Comparison of ENCODE assay signal across 17 cellular contexts in the genomic region with DNA sequence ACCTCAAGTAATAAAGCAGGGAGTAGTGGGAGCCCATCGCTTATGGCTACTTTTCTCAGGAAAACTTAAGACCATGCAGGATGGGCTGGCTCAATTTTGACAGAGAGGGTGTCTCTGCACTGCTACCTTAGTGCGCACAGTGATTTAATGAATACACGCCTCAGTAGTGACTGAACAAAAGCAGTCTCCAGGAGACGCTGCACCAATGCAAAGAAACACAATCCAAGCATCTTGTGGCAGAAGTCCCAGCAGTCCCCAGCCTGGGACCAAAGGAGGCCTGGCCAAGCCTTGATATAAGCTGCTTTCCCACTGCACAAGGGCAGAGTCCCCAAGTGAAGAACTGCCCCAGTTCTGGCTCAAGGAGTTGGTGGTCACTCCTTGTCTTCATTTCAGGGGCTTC.
DNase-seq lines count a peak whose midpoint lies in the region; ATAC-seq and TF ChIP-seq lines count a peak whose summit lies in the region.
"Had no signal": no experiment of that assay in that cellular context is flagged by ENCODE, and none has a peak within 500 bp of the region (broad histone marks: within the 10 kb centered on the region; RNA-seq: fewer than 3 reads in every experiment).

No MANE protein-coding gene starts in this region.

- H3K27me3 ChIP-seq in rectal smooth muscle tissue (ENCODE audit: control insufficient read depth, insufficient read depth, low read length) (no peaks in the 10 kb centered on the region), heart right ventricle (peaks cover 0 to 15% (median 0%) of the 10 kb centered on the region in 7 donors)
- H3K27me3 ChIP-seq: BE2C had no signal

- TF ChIP-seq CTCF in heart right ventricle (IDR thresholded peaks at IDR 0.05) = no peak

- WGBS in heart right ventricle, 2 donors = 90 to 95% methylated on average over 4 of the region's 4 CpGs

- no peaks in the 10 kb centered on the region for H3K9me3 ChIP-seq in heart right ventricle
- H3K9me3 ChIP-seq: BE2C had no signal

- peaks cover 18 to 21% of the 10 kb centered on the region in 2 donors for H3K4me1 Mint-ChIP-seq in effector memory CD8-positive, alpha-beta T cell (ENCODE audit: low read depth in 2 of 2)

- peak; percentile 19 to 48 for DNase-seq in hippocampal formation (lab: John Stamatoyannopoulos, UW)
- no peak for DNase-seq in heart right ventricle
- no peak for DNase-seq in occipital lobe (lab: John Stamatoyannopoulos, UW)
- no peak for DNase-seq in effector memory CD8-positive, alpha-beta T cell
- DNase-seq: BE2C; CD8-positive, alpha-beta T cell; DND-41; GF-D8; Kasumi-1; NCI-H1417; NCI-H2029; NCI-H774 had no signal

- no peak overlapping the region for H3K4me3 Mint-ChIP-seq in effector memory CD8-positive, alpha-beta T cell
- H3K4me3 Mint-ChIP-seq: CD8-positive, alpha-beta T cell had no signal

- H3K27ac ChIP-seq in rectal smooth muscle tissue (ENCODE audit: low read depth, low read length) = peak overlapping the region; percentile 70
- H3K27ac ChIP-seq in heart right ventricle = no peak overlapping the region

- H3K36me3 ChIP-seq in rectal smooth muscle tissue (ENCODE audit: control insufficient read depth, insufficient read depth, low read length) (no peaks in the 10 kb centered on the region), heart right ventricle (no peaks in the 10 kb centered on the region)
- H3K36me3 ChIP-seq: BE2C had no signal

- no peaks in the 10 kb centered on the region for H3K27me3 Mint-ChIP-seq in effector memory CD8-positive, alpha-beta T cell

- intact Hi-C loops in heart right ventricle (cut with DNase I) = no loop called here

- no peaks in the 10 kb centered on the region for H3K36me3 Mint-ChIP-seq in effector memory CD8-positive, alpha-beta T cell (ENCODE audit: insufficient read depth)
- H3K36me3 Mint-ChIP-seq: CD8-positive, alpha-beta T cell had no signal

- no peaks in the 10 kb centered on the region for H3K9me3 Mint-ChIP-seq in effector memory CD8-positive, alpha-beta T cell
- H3K9me3 Mint-ChIP-seq: CD8-positive, alpha-beta T cell had no signal

- H3K4me1 ChIP-seq in rectal smooth muscle tissue (ENCODE audit: control insufficient read depth, insufficient read depth, low read length) (peaks cover 25% of the 10 kb centered on the region), heart right ventricle (peaks cover 0 to 13% (median 0%) of the 10 kb centered on the region in 9 donors)

- H3K9ac ChIP-seq in rectal smooth muscle tissue (ENCODE audit: low read length) = no peak overlapping the region

- H3K27ac Mint-ChIP-seq in effector memory CD8-positive, alpha-beta T cell = no peak overlapping the region
- H3K27ac Mint-ChIP-seq: CD8-positive, alpha-beta T cell had no signal

- ATAC-seq in SK-N-SH treated with all-trans-retinoic acid at 6 μM for 48 hours (peak; percentile 14), heart right ventricle (no peak), HG02970 (IDR thresholded peaks at IDR 0.05; ENCODE audit: low FRiP score, unreplicated experiment) (no peak)
- ATAC-seq in effector memory CD8-positive, alpha-beta T cell (replicated peaks) = no peak
- ATAC-seq: CD8-positive, alpha-beta T cell; Panc1; Right ventricle myocardium inferior had no signal

- no peak overlapping the region for H3K4me3 ChIP-seq in rectal smooth muscle tissue (ENCODE audit: low read length)
- no peak overlapping the region for H3K4me3 ChIP-seq in heart right ventricle

TF ChIP-seq in SK-N-SH treated with all-trans-retinoic acid at 6 μM for 48 hours, 23 proteins besides CTCF, POLR2A, EP300 and RAD21:
- TF ChIP-seq OSR1 (CRISPR knock-in tag; IDR thresholded peaks at IDR 0.05) (no peak), ZNF565 (CRISPR knock-in tag; conservative IDR thresholded peaks at IDR 0.05; ENCODE audit: low read depth) (no peak), ZFP3 (CRISPR knock-in tag; IDR thresholded peaks at IDR 0.05) (no peak), TOX (CRISPR knock-in tag; IDR thresholded peaks at IDR 0.05; ENCODE audit: borderline replicate concordance) (no peak), RARB (CRISPR knock-in tag; IDR thresholded peaks at IDR 0.05) (no peak), ESRRG (CRISPR knock-in tag; IDR thresholded peaks at IDR 0.05) (no peak), ARNTL (CRISPR knock-in tag; IDR thresholded peaks at IDR 0.05; ENCODE audit: borderline replicate concordance, low read depth) (no peak), BACH2 (CRISPR knock-in tag; IDR thresholded peaks at IDR 0.05; ENCODE audit: borderline replicate concordance) (no peak), ZNF70 (CRISPR knock-in tag; IDR thresholded peaks at IDR 0.05) (no peak), ZNF8 (CRISPR knock-in tag; IDR thresholded peaks at IDR 0.05) (no peak), SNAI2 (CRISPR knock-in tag; IDR thresholded peaks at IDR 0.05) (no peak)
- TF ChIP-seq, protein P1, sequence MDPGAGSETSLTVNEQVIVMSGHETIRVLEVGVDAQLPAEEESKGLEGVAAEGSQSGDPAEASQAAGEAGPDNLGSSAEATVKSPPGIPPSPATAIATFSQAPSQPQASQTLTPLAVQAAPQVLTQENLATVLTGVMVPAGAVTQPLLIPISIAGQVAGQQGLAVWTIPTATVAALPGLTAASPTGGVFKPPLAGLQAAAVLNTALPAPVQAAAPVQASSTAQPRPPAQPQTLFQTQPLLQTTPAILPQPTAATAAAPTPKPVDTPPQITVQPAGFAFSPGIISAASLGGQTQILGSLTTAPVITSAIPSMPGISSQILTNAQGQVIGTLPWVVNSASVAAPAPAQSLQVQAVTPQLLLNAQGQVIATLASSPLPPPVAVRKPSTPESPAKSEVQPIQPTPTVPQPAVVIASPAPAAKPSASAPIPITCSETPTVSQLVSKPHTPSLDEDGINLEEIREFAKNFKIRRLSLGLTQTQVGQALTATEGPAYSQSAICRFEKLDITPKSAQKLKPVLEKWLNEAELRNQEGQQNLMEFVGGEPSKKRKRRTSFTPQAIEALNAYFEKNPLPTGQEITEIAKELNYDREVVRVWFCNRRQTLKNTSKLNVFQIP (CRISPR knock-in tag; IDR thresholded peaks at IDR 0.05; ENCODE audit: borderline replicate concordance, low read depth) = no peak
- TF ChIP-seq, protein P2, sequence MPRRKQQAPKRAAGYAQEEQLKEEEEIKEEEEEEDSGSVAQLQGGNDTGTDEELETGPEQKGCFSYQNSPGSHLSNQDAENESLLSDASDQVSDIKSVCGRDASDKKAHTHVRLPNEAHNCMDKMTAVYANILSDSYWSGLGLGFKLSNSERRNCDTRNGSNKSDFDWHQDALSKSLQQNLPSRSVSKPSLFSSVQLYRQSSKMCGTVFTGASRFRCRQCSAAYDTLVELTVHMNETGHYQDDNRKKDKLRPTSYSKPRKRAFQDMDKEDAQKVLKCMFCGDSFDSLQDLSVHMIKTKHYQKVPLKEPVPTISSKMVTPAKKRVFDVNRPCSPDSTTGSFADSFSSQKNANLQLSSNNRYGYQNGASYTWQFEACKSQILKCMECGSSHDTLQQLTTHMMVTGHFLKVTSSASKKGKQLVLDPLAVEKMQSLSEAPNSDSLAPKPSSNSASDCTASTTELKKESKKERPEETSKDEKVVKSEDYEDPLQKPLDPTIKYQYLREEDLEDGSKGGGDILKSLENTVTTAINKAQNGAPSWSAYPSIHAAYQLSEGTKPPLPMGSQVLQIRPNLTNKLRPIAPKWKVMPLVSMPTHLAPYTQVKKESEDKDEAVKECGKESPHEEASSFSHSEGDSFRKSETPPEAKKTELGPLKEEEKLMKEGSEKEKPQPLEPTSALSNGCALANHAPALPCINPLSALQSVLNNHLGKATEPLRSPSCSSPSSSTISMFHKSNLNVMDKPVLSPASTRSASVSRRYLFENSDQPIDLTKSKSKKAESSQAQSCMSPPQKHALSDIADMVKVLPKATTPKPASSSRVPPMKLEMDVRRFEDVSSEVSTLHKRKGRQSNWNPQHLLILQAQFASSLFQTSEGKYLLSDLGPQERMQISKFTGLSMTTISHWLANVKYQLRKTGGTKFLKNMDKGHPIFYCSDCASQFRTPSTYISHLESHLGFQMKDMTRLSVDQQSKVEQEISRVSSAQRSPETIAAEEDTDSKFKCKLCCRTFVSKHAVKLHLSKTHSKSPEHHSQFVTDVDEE (CRISPR knock-in tag; IDR thresholded peaks at IDR 0.05) = no peak
TF ChIP-seq in SK-N-SH treated with all-trans-retinoic acid at 6 μM for 48 hours: peak in this region for 0.

Comparison
In these comparisons a context has a peak if more than half of its experiments do, and no peak if none do; other contexts are left out.
1. DNase-seq: peak in hippocampal formation (2 of 2); none in heart right ventricle (0 of 2), occipital lobe (single experiment) and effector memory CD8-positive, alpha-beta T cell (0 of 3).